10 cellular contexts compared by ENCODE assay signal in genomic region chr11:13923716-13924650, GRCh38. TPM values are rescaled to one million over a fixed set of nuclear protein-coding genes. Genes with fewer than 3 reads are reported as not detected.
DNase-seq lines count a peak whose midpoint lies in the region; ATAC-seq and TF ChIP-seq lines count a peak whose summit lies in the region.
"Had no signal": no experiment of that assay in that cellular context is flagged by ENCODE, and none has a peak within 500 bp of the region (broad histone marks: within the 10 kb centered on the region; RNA-seq: fewer than 3 reads in every experiment).

No MANE protein-coding gene starts in this region.

- peak; percentile 77 for ATAC-seq in GM18505 (IDR thresholded peaks at IDR 0.05; ENCODE audit: unreplicated experiment)
- peak; percentile 65 for ATAC-seq in HG03064 (IDR thresholded peaks at IDR 0.05; ENCODE audit: low read depth, unreplicated experiment)
- ATAC-seq in memory B cell (ENCODE audit: low read depth), result peak; percentile 89
- ATAC-seq in GM18909 (IDR thresholded peaks at IDR 0.05; ENCODE audit: poor library complexity, unreplicated experiment), result no peak
- ATAC-seq in HG03469 (IDR thresholded peaks at IDR 0.05; ENCODE audit: unreplicated experiment), result no peak

- peaks cover 41% of the 10 kb centered on the region for H3K4me1 Mint-ChIP-seq in activated T-helper 1 cell treated with anti-CD3 and anti-CD28 coated beads, Interleukin-12 subunit alpha, Interleukin-12 subunit beta, Interleukin-2, Interleukin-4 antibody, amounts not matched to agents 30 ng/mL and 10 ng/mL and 1 ng/mL, durations not matched to agents 14 hours and 24 hours and 36 hours (ENCODE audit: low read depth)
- peaks cover 24% of the 10 kb centered on the region for H3K4me1 Mint-ChIP-seq in memory B cell
- H3K4me1 Mint-ChIP-seq in chondrocyte (ENCODE audit: low read depth), result no peaks in the 10 kb centered on the region

- no peak overlapping the region for H3K9ac ChIP-seq in GM23248

- DNase-seq in activated T-helper 1 cell treated with anti-CD3 and anti-CD28 coated beads, Interleukin-12 subunit alpha, Interleukin-12 subunit beta, Interleukin-2, Interleukin-4 antibody, amounts not matched to agents 30 ng/mL and 10 ng/mL and 1 ng/mL, durations not matched to agents 14 hours and 24 hours and 36 hours (ENCODE audit: low spot score), result peak; percentile 13
- DNase-seq in memory B cell (ENCODE audit: low spot score in 2 of 2) (no peak), GM23248 (no peak), chondrocyte (ENCODE audit: low spot score) (no peak)
- DNase-seq: NCI-H1930 had no signal

- H3K79me2 ChIP-seq in GM23248 (ENCODE audit: insufficient read depth), result no peaks in the 10 kb centered on the region

- H3K36me3 Mint-ChIP-seq in activated T-helper 1 cell treated with anti-CD3 and anti-CD28 coated beads, Interleukin-12 subunit alpha, Interleukin-12 subunit beta, Interleukin-2, Interleukin-4 antibody, amounts not matched to agents 30 ng/mL and 10 ng/mL and 1 ng/mL, durations not matched to agents 14 hours and 24 hours and 36 hours (ENCODE audit: low read depth), result peaks cover 7% of the 10 kb centered on the region
- H3K36me3 Mint-ChIP-seq in memory B cell (no peaks in the 10 kb centered on the region), chondrocyte (ENCODE audit: low read depth) (no peaks in the 10 kb centered on the region)

- H2AFZ ChIP-seq in GM23248, result no peak overlapping the region

- 63 to 64% methylated on average over 8 of the region's 8 CpGs for WGBS in GM23248 (ENCODE audit: low coverage in 1 of 2, low lambda C conversion rate in 2 of 2, missing lambda C conversion rate in 2 of 2), 2 experiments

- no peaks in the 10 kb centered on the region for H3K9me2 ChIP-seq in GM23248 (ENCODE audit: insufficient read depth)

- peaks cover 6% of the 10 kb centered on the region for H3K4me1 ChIP-seq in GM23248 (ENCODE audit: insufficient read depth)

- no peak overlapping the region for H3K4me3 ChIP-seq in GM23248
- H3K4me3 ChIP-seq: coronary artery had no signal

- TF ChIP-seq CTCF in chondrocyte (IDR thresholded peaks at IDR 0.05), result no peak

- 0 out of 2 replicates have a peak, but pooled peaks cover 9% of the 10 kb centered on the region for H3K27me3 ChIP-seq in GM23248 (replicated peaks; ENCODE audit: insufficient read depth)

- peaks cover 2% of the 10 kb centered on the region for H3K27me3 Mint-ChIP-seq in activated T-helper 1 cell treated with anti-CD3 and anti-CD28 coated beads, Interleukin-12 subunit alpha, Interleukin-12 subunit beta, Interleukin-2, Interleukin-4 antibody, amounts not matched to agents 30 ng/mL and 10 ng/mL and 1 ng/mL, durations not matched to agents 14 hours and 24 hours and 36 hours (ENCODE audit: insufficient read depth)
- H3K27me3 Mint-ChIP-seq in memory B cell (peaks cover 6% of the 10 kb centered on the region), chondrocyte (ENCODE audit: low read depth) (peaks cover 13% of the 10 kb centered on the region)

- H3K36me3 ChIP-seq in GM23248 (ENCODE audit: low read depth), result no peaks in the 10 kb centered on the region

- H4K20me1 ChIP-seq in GM23248 (ENCODE audit: insufficient read depth), result no peaks in the 10 kb centered on the region

- no peak overlapping the region for H3K27ac ChIP-seq in GM23248
- H3K27ac ChIP-seq: coronary artery had no signal

- intact Hi-C loops in activated T-helper 1 cell treated with anti-CD3 and anti-CD28 coated beads, Interleukin-12 subunit alpha, Interleukin-12 subunit beta, Interleukin-2, Interleukin-4 antibody, amounts not matched to agents 30 ng/mL and 10 ng/mL and 1 ng/mL, durations not matched to agents 14 hours and 24 hours and 36 hours (cut with micrococcal nuclease), result loop anchor here (5.0 kb wide), 1 partner anchor 52 kb away; no protein-coding TSS in a partner anchor

- H3K9me3 Mint-ChIP-seq in activated T-helper 1 cell treated with anti-CD3 and anti-CD28 coated beads, Interleukin-12 subunit alpha, Interleukin-12 subunit beta, Interleukin-2, Interleukin-4 antibody, amounts not matched to agents 30 ng/mL and 10 ng/mL and 1 ng/mL, durations not matched to agents 14 hours and 24 hours and 36 hours, result no peaks in the 10 kb centered on the region
- H3K9me3 Mint-ChIP-seq in memory B cell (no peaks in the 10 kb centered on the region), chondrocyte (ENCODE audit: low read depth) (peaks cover 5% of the 10 kb centered on the region)

- no peaks in the 10 kb centered on the region for H3F3A ChIP-seq in GM23248 (ENCODE audit: insufficient read depth)

- H3K9me3 ChIP-seq in GM23248 (ENCODE audit: low read depth), result no peaks in the 10 kb centered on the region

- peak overlapping the region; percentile 67 for H3K4me3 Mint-ChIP-seq in activated T-helper 1 cell treated with anti-CD3 and anti-CD28 coated beads, Interleukin-12 subunit alpha, Interleukin-12 subunit beta, Interleukin-2, Interleukin-4 antibody, amounts not matched to agents 30 ng/mL and 10 ng/mL and 1 ng/mL, durations not matched to agents 14 hours and 24 hours and 36 hours
- peak overlapping the region; percentile 70 for H3K4me3 Mint-ChIP-seq in memory B cell
- H3K4me3 Mint-ChIP-seq in chondrocyte (ENCODE audit: unreplicated experiment), result no peak overlapping the region

- in situ Hi-C loops in GM23248 (cut with MboI), result no loop called here

- no peak overlapping the region for H3K4me2 ChIP-seq in GM23248 (ENCODE audit: unreplicated experiment)

- TF ChIP-seq POLR2A in GM18505 (IDR thresholded peaks at IDR 0.05; ENCODE audit: borderline replicate concordance, extremely low read depth, insufficient read depth, insufficient read length), result no peak

- H3K27ac Mint-ChIP-seq in activated T-helper 1 cell treated with anti-CD3 and anti-CD28 coated beads, Interleukin-12 subunit alpha, Interleukin-12 subunit beta, Interleukin-2, Interleukin-4 antibody, amounts not matched to agents 30 ng/mL and 10 ng/mL and 1 ng/mL, durations not matched to agents 14 hours and 24 hours and 36 hours, result peak overlapping the region; percentile 92
- H3K27ac Mint-ChIP-seq in memory B cell (peak overlapping the region; percentile 72), chondrocyte (ENCODE audit: unreplicated experiment) (no peak overlapping the region)

RNA-seq across cellular contexts. Expression of gene SPON1, which starts 38.5 kb away (rescaled TPM):
- total RNA-seq in activated T-helper 1 cell treated with anti-CD3 and anti-CD28 coated beads, Interleukin-12 subunit alpha, Interleukin-12 subunit beta, Interleukin-2, Interleukin-4 antibody, amounts not matched to agents 30 ng/mL and 10 ng/mL and 1 ng/mL, durations not matched to agents 14 hours and 24 hours and 36 hours, result 0.20 and 0.29 TPM in 2 replicates
- total RNA-seq in GM23248 (2014; rRNA removed; shearing (Covaris generic)), result 2.4 and 3.7 TPM in 2 replicates
- polyA plus RNA-seq in GM23248 (2016; fragmentation: Nextera tagmentation; extraction: Ambion mirVana), result 3.8 and 5.4 TPM in 2 replicates
- total RNA-seq in chondrocyte, result 0.10 TPM in 1 of 3 replicates, not detected in the others

Comparison
In these comparisons a context has a peak if more than half of its experiments do, and no peak if none do; other contexts are left out.
1. ATAC-seq: peak in GM18505 (single experiment), HG03064 (single experiment) and memory B cell (single experiment); none in GM18909 (single experiment) and HG03469 (single experiment).